ENCODE assay signal across 20 cellular contexts in the genomic region with DNA sequence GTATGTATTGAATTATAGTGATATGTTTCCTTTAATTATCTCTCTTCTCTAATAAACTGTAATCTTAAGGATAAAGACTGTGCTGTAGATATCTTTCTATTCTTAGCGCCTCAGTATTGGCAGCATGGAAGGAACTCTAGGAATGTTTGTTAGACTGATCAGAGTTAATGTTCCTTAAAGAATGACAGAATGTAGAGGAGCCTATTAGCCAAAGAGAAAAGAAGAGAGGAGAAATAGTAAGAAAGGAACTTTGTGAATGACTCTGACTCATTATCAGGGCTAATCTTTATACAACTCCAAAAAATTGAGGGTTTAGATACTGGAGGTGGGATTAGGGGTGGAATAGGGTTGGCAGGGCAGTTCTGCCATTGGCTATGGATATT.
"Had no signal": no experiment of that assay in that cellular context is flagged by ENCODE, and none has a peak within 500 bp of the region (broad histone marks: within the 10 kb centered on the region; RNA-seq: fewer than 3 reads in every experiment).

No MANE protein-coding gene starts in this region.

- H3K9me3 Mint-ChIP-seq: activated CD4-positive, alpha-beta memory T cell treated with anti-CD3 and anti-CD28 coated beads for 36 hours; activated naive CD8-positive, alpha-beta T cell treated with anti-CD3 and anti-CD28 coated beads for 36 hours; central memory CD8-positive, alpha-beta T cell; stimulated activated effector memory CD8-positive, alpha-beta T cell treated with anti-CD3 and anti-CD28 coated beads, Interleukin-12 subunit alpha, Interleukin-12 subunit beta, amount 100 ng/mL, for 72 hours; T-helper 2 cell treated with Interferon-gamma antibody and Interleukin-4, amounts not matched to agents 5 μg/mL and 100 μg/mL, for 36 hours had no signal

- H3K27me3 ChIP-seq: esophagus muscularis mucosa, left lung, ovary, right lobe of liver, stomach had no signal

- H3K27me3 Mint-ChIP-seq: activated CD4-positive, alpha-beta memory T cell treated with anti-CD3 and anti-CD28 coated beads for 36 hours; central memory CD8-positive, alpha-beta T cell had no signal

- H3K4me3 ChIP-seq: coronary artery, esophagus muscularis mucosa, left lung, ovary, psoas muscle, right lobe of liver, smooth muscle cell, stomach had no signal

- H3K36me3 Mint-ChIP-seq: activated CD4-positive, alpha-beta memory T cell treated with anti-CD3 and anti-CD28 coated beads for 36 hours; activated naive CD8-positive, alpha-beta T cell treated with anti-CD3 and anti-CD28 coated beads for 36 hours; immature natural killer cell; stimulated activated effector memory CD8-positive, alpha-beta T cell treated with anti-CD3 and anti-CD28 coated beads, Interleukin-12 subunit alpha, Interleukin-12 subunit beta, amount 100 ng/mL, for 72 hours had no signal

- H3K36me3 ChIP-seq: esophagus muscularis mucosa, left lung, ovary, right lobe of liver, stomach had no signal

- DNase-seq: activated CD4-positive, alpha-beta memory T cell treated with anti-CD3 and anti-CD28 coated beads for 36 hours; activated CD4-positive, alpha-beta T cell treated with anti-CD3 and anti-CD28 coated beads for 4 hours; activated naive CD4-positive, alpha-beta T cell; activated naive CD8-positive, alpha-beta T cell treated with anti-CD3 and anti-CD28 coated beads for 36 hours; amygdala; immature natural killer cell; left lung; ovary; psoas muscle; right lobe of liver; stimulated activated CD4-positive, alpha-beta T cell treated with anti-CD3 and anti-CD28 coated beads, Interleukin-4, amount 100 ng/mL, for 24 hours; stomach; trophoblast cell had no signal

- H3K9me3 ChIP-seq: esophagus muscularis mucosa, left lung, ovary, psoas muscle, right lobe of liver, stomach had no signal

- H3K27ac ChIP-seq: coronary artery, esophagus muscularis mucosa, left lung, ovary, psoas muscle, right lobe of liver, stomach had no signal

- H3K4me2 ChIP-seq: smooth muscle cell had no signal

- H3K4me1 ChIP-seq: esophagus muscularis mucosa, left lung, psoas muscle, stomach had no signal

- H3K4me1 Mint-ChIP-seq: activated naive CD8-positive, alpha-beta T cell treated with anti-CD3 and anti-CD28 coated beads for 36 hours; central memory CD8-positive, alpha-beta T cell; immature natural killer cell; neural crest cell; stimulated activated effector memory CD8-positive, alpha-beta T cell treated with anti-CD3 and anti-CD28 coated beads, Interleukin-12 subunit alpha, Interleukin-12 subunit beta, amount 100 ng/mL, for 72 hours had no signal

- H3K4me3 Mint-ChIP-seq: activated CD4-positive, alpha-beta memory T cell treated with anti-CD3 and anti-CD28 coated beads for 36 hours; activated naive CD8-positive, alpha-beta T cell treated with anti-CD3 and anti-CD28 coated beads for 36 hours; central memory CD8-positive, alpha-beta T cell; immature natural killer cell; neural crest cell; stimulated activated effector memory CD8-positive, alpha-beta T cell treated with anti-CD3 and anti-CD28 coated beads, Interleukin-12 subunit alpha, Interleukin-12 subunit beta, amount 100 ng/mL, for 72 hours; T-helper 2 cell treated with Interferon-gamma antibody and Interleukin-4, amounts not matched to agents 5 μg/mL and 100 μg/mL, for 36 hours had no signal

- H3K27ac Mint-ChIP-seq: activated CD4-positive, alpha-beta memory T cell treated with anti-CD3 and anti-CD28 coated beads for 36 hours; activated naive CD8-positive, alpha-beta T cell treated with anti-CD3 and anti-CD28 coated beads for 36 hours; immature natural killer cell; stimulated activated effector memory CD8-positive, alpha-beta T cell treated with anti-CD3 and anti-CD28 coated beads, Interleukin-12 subunit alpha, Interleukin-12 subunit beta, amount 100 ng/mL, for 72 hours; T-helper 2 cell treated with Interferon-gamma antibody and Interleukin-4, amounts not matched to agents 5 μg/mL and 100 μg/mL, for 36 hours had no signal
